In the genomic region with DNA sequence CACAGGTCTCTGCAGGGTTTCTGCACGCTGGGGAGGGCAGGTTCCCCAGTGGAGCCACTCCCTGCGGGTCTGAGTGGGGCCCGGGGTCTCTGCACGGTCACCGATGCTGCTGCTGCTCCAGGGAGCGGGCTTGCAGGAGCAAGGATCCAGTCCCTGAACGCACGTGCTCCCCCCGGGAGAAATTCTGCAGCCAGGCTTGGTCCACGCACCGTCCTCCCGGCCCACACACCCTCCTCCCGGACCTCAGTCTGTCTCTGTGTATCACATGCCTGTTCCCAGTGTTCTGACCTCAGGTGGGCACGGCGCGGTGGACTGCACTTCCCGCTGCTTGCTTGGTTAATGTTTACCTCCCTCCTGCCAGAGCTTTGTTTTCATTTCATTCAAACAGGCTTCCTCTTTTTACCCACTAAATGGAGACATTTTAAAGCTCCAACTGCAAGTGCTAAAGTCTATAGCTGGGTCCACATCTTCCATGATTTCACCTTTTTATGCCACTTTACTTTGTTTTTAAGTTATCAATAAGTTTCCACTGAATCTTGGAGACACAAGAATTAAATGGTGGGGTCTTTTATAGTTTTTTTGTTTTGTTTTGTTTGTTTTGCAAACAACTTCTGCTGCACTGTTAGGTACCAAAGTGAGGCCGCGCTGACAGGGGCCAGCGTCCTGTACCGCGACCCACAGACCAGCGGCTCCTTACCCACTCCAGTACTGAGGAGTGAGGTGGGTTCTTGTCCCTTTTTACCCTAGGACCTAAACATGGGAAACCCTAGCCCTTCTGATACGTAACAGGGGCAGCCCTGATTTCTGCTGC, we compare ENCODE assay signal across 1 cellular context.
TF ChIP-seq lines count a peak whose summit lies in the region.

No MANE protein-coding gene starts in this region.

TF ChIP-seq in HepG2, 621 proteins besides CTCF, POLR2A, EP300 and RAD21 (continued from another document and continues in another):
- TF ChIP-seq, protein P1, sequence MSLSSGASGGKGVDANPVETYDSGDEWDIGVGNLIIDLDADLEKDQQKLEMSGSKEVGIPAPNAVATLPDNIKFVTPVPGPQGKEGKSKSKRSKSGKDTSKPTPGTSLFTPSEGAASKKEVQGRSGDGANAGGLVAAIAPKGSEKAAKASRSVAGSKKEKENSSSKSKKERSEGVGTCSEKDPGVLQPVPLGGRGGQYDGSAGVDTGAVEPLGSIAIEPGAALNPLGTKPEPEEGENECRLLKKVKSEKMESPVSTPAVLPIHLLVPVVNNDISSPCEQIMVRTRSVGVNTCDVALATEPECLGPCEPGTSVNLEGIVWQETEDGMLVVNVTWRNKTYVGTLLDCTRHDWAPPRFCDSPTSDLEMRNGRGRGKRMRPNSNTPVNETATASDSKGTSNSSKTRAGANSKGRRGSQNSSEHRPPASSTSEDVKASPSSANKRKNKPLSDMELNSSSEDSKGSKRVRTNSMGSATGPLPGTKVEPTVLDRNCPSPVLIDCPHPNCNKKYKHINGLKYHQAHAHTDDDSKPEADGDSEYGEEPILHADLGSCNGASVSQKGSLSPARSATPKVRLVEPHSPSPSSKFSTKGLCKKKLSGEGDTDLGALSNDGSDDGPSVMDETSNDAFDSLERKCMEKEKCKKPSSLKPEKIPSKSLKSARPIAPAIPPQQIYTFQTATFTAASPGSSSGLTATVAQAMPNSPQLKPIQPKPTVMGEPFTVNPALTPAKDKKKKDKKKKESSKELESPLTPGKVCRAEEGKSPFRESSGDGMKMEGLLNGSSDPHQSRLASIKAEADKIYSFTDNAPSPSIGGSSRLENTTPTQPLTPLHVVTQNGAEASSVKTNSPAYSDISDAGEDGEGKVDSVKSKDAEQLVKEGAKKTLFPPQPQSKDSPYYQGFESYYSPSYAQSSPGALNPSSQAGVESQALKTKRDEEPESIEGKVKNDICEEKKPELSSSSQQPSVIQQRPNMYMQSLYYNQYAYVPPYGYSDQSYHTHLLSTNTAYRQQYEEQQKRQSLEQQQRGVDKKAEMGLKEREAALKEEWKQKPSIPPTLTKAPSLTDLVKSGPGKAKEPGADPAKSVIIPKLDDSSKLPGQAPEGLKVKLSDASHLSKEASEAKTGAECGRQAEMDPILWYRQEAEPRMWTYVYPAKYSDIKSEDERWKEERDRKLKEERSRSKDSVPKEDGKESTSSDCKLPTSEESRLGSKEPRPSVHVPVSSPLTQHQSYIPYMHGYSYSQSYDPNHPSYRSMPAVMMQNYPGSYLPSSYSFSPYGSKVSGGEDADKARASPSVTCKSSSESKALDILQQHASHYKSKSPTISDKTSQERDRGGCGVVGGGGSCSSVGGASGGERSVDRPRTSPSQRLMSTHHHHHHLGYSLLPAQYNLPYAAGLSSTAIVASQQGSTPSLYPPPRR (CRISPR knock-in tag; IDR thresholded peaks at IDR 0.05; ENCODE audit: borderline replicate concordance) = peak; percentile 68; the same call in 1 of the 2 replicates
- TF ChIP-seq ZNF24 (IDR thresholded peaks at IDR 0.05) = no peak
- TF ChIP-seq KDM3A (CRISPR knock-in tag; IDR thresholded peaks at IDR 0.05; ENCODE audit: low read depth) = 0 out of 2 replicates have a peak, but pooled peaks have one; percentile 33
- no peak for TF ChIP-seq BORCS8-MEF2B (CRISPR knock-in tag; IDR thresholded peaks at IDR 0.05)
- TF ChIP-seq PAWR (CRISPR knock-in tag; IDR thresholded peaks at IDR 0.05; ENCODE audit: borderline replicate concordance) = no peak
- no peak for TF ChIP-seq CC2D1A (CRISPR knock-in tag; IDR thresholded peaks at IDR 0.05)
- TF ChIP-seq ZNF737 (CRISPR knock-in tag; IDR thresholded peaks at IDR 0.05; ENCODE audit: borderline replicate concordance) = no peak
- no peak for TF ChIP-seq TCF12 (IDR thresholded peaks at IDR 0.05)
- TF ChIP-seq TCF12 (CRISPR knock-in tag; IDR thresholded peaks at IDR 0.05) = no peak; the same call in 1 of the 2 replicates
- peak; percentile 87 for TF ChIP-seq TFE3 (CRISPR knock-in tag; IDR thresholded peaks at IDR 0.05)
- no peak for TF ChIP-seq ZNF260 (CRISPR knock-in tag; IDR thresholded peaks at IDR 0.05; ENCODE audit: borderline replicate concordance, low read depth)
- TF ChIP-seq NBN (conservative IDR thresholded peaks at IDR 0.05) = no peak
- no peak for TF ChIP-seq ZNF354B (CRISPR knock-in tag; IDR thresholded peaks at IDR 0.05)
- no peak for TF ChIP-seq ZBTB21 (CRISPR knock-in tag; IDR thresholded peaks at IDR 0.05)
- no peak for TF ChIP-seq HNF4G (IDR thresholded peaks at IDR 0.05; ENCODE audit: borderline replicate concordance, low read depth, low read length)
- no peak for TF ChIP-seq HNF4G (CRISPR knock-in tag; IDR thresholded peaks at IDR 0.05; ENCODE audit: borderline replicate concordance, low read depth)
- peak; percentile 100 for TF ChIP-seq ZNF263 (CRISPR knock-in tag; IDR thresholded peaks at IDR 0.05)
- TF ChIP-seq BRD4 (CRISPR knock-in tag; IDR thresholded peaks at IDR 0.05) = peak; percentile 60; the same call in 1 of the 2 replicates
- no peak for TF ChIP-seq TEF (CRISPR knock-in tag; IDR thresholded peaks at IDR 0.05)
- no peak for TF ChIP-seq AFF4 (CRISPR knock-in tag; IDR thresholded peaks at IDR 0.05)
- TF ChIP-seq JUNB (CRISPR knock-in tag; IDR thresholded peaks at IDR 0.05; ENCODE audit: borderline replicate concordance) = no peak
- no peak for TF ChIP-seq YY1 (IDR thresholded peaks at IDR 0.05; ENCODE audit: insufficient read depth, insufficient replicate concordance, low read depth, low read length)
- TF ChIP-seq GATAD1 (CRISPR knock-in tag; IDR thresholded peaks at IDR 0.05) = peak; percentile 58
- TF ChIP-seq NONO (IDR thresholded peaks at IDR 0.05) = no peak
- peak; percentile 64; the same call in 1 of the 2 replicates for TF ChIP-seq NONO (CRISPR knock-in tag; conservative IDR thresholded peaks at IDR 0.05)
- TF ChIP-seq ZKSCAN1 (IDR thresholded peaks at IDR 0.05; ENCODE audit: low read length) = no peak
- peak; percentile 73 for TF ChIP-seq ZBTB38 (CRISPR knock-in tag; IDR thresholded peaks at IDR 0.05)
- TF ChIP-seq SKIL (CRISPR knock-in tag; IDR thresholded peaks at IDR 0.05; ENCODE audit: borderline replicate concordance) = peak; percentile 60
- TF ChIP-seq ZNF556 (CRISPR knock-in tag; IDR thresholded peaks at IDR 0.05; ENCODE audit: borderline replicate concordance) = no peak
- 0 out of 2 replicates have a peak, but pooled peaks have one; percentile 21 for TF ChIP-seq ZNF12 (CRISPR knock-in tag; IDR thresholded peaks at IDR 0.05)
- TF ChIP-seq ZNF451 (CRISPR knock-in tag; IDR thresholded peaks at IDR 0.05) = no peak; the same call in 1 of the 2 replicates
- no peak for TF ChIP-seq NR2C2 (CRISPR knock-in tag; IDR thresholded peaks at IDR 0.05; ENCODE audit: borderline replicate concordance)
- TF ChIP-seq ZNF121 (CRISPR knock-in tag; IDR thresholded peaks at IDR 0.05) = no peak
- no peak for TF ChIP-seq ZNF317 (CRISPR knock-in tag; IDR thresholded peaks at IDR 0.05)
- no peak for TF ChIP-seq AKNA (CRISPR knock-in tag; IDR thresholded peaks at IDR 0.05; ENCODE audit: borderline replicate concordance)
- TF ChIP-seq ZNF619 (CRISPR knock-in tag; IDR thresholded peaks at IDR 0.05) = no peak; the same call in 1 of the 2 replicates
- no peak for TF ChIP-seq ZNF570 (CRISPR knock-in tag; IDR thresholded peaks at IDR 0.05; ENCODE audit: borderline replicate concordance)
- TF ChIP-seq NR2F2 (IDR thresholded peaks at IDR 0.05; ENCODE audit: borderline replicate concordance, low read depth) = no peak
- peak; percentile 59 for TF ChIP-seq RXRA (CRISPR knock-in tag; IDR thresholded peaks at IDR 0.05)
- TF ChIP-seq MTF1 (CRISPR knock-in tag; IDR thresholded peaks at IDR 0.05) = no peak
- peak; percentile 47; the same call in 1 of the 2 replicates for TF ChIP-seq SP4 (CRISPR knock-in tag; IDR thresholded peaks at IDR 0.05)
- no peak for TF ChIP-seq RORA (CRISPR knock-in tag; IDR thresholded peaks at IDR 0.05)
- TF ChIP-seq SRSF9 (IDR thresholded peaks at IDR 0.05; ENCODE audit: borderline replicate concordance, insufficient read depth, low read depth, low read length, poor library complexity, severe bottlenecking) = no peak
- 0 out of 2 replicates have a peak, but pooled peaks have one; percentile 13 for TF ChIP-seq JUND (CRISPR knock-in tag; IDR thresholded peaks at IDR 0.05)
- TF ChIP-seq HNRNPK (IDR thresholded peaks at IDR 0.05; ENCODE audit: low read depth, low read length, poor library complexity, severe bottlenecking) = no peak
- no peak; the same call in 1 of the 2 replicates for TF ChIP-seq DPF2 (CRISPR knock-in tag; IDR thresholded peaks at IDR 0.05; ENCODE audit: borderline replicate concordance, low read depth)
